ENCODE assay signal across 9 cellular contexts in the genomic region with DNA sequence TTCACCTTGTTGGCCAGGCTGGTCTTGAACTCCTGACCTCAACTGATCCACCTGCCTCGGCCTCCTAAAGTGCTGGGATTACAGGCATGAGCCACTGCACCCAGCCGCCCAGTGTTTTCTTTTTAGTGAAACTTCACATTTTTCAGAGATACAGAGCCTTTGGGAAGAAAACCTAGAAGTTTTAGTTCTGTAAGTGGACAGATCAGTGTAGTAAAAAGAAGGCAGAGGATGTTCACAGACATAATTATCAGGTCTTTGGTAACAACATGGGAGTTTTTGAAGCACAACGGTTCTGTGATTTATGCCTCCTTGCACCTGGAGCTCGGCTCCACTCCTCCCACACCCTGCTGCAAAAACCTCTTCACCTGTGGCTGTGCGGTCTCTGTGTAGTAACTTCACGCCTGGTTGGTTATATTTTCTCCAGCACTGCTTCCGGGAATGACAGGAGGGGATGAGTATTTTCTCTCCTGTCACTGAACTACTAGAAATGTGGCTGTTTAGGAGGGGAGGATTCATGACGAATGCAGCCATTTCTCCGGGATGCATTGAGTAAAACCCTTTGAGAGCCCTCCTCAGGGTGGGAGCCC.
A peak's percentile ranks its signal among the peaks of the same experiment; 100 is the strongest.
DNase-seq lines count a peak whose midpoint lies in the region; ATAC-seq, FAIRE-seq and TF ChIP-seq lines count a peak whose summit lies in the region.
"Had no signal": no experiment of that assay in that cellular context is flagged by ENCODE, and none has a peak within 500 bp of the region (broad histone marks: within the 10 kb centered on the region; RNA-seq: fewer than 3 reads in every experiment).

No MANE protein-coding gene starts in this region.

- TF ChIP-seq POLR2A in GM12891 (IDR thresholded peaks at IDR 0.05; ENCODE audit: low read depth, low read length) = no peak

- H3K27ac Mint-ChIP-seq in effector memory CD8-positive, alpha-beta T cell = no peak overlapping the region

- intact Hi-C loops in right cardiac atrium (cut with DNase I) = no loop called here

- H3K27ac ChIP-seq in right cardiac atrium (ENCODE audit: low read length) = no peak overlapping the region
- H3K27ac ChIP-seq: cardiac muscle cell had no signal

- no peaks in the 10 kb centered on the region for H3K4me1 Mint-ChIP-seq in effector memory CD8-positive, alpha-beta T cell (ENCODE audit: low read depth in 2 of 2)

- ATAC-seq in GM21526 (IDR thresholded peaks at IDR 0.05; ENCODE audit: low FRiP score, unreplicated experiment) = peak; percentile 61
- peak; percentile 50 for ATAC-seq in effector memory CD8-positive, alpha-beta T cell (replicated peaks)
- no peak for ATAC-seq in GM18520 (IDR thresholded peaks at IDR 0.05; ENCODE audit: unreplicated experiment)
- ATAC-seq in right cardiac atrium = no peak

- FAIRE-seq in GM12891 (lab: Jason Lieb, UNC) = peak; percentile 92

- H3K36me3 Mint-ChIP-seq in effector memory CD8-positive, alpha-beta T cell (ENCODE audit: insufficient read depth) = no peaks in the 10 kb centered on the region

- H3K9me3 ChIP-seq in right cardiac atrium (ENCODE audit: control insufficient read depth, low read length) = no peaks in the 10 kb centered on the region

- no peaks in the 10 kb centered on the region for H3K4me1 ChIP-seq in right cardiac atrium (ENCODE audit: control insufficient read depth, insufficient read depth, low read length)

- H3K9me3 Mint-ChIP-seq in effector memory CD8-positive, alpha-beta T cell = no peaks in the 10 kb centered on the region

- peak overlapping the region in 1 of 2 donors; percentile 19 for H3K4me3 Mint-ChIP-seq in effector memory CD8-positive, alpha-beta T cell

- DNase-seq in GM12891 (ENCODE audit: insufficient read length, low spot score) (peak; percentile 31), NCI-H1436 treated with DMSO at 0.1 percent for 48 hours (lab: John Stamatoyannopoulos, UW) (peak; percentile 35), MV-4-11 (lab: John Stamatoyannopoulos, UW) (no peak), right cardiac atrium (no peak), NCI-H82 (lab: John Stamatoyannopoulos, UW) (no peak)
- DNase-seq in effector memory CD8-positive, alpha-beta T cell = no peak

- H3K27me3 Mint-ChIP-seq in effector memory CD8-positive, alpha-beta T cell = no peaks in the 10 kb centered on the region

- H3K4me3 ChIP-seq in right cardiac atrium (ENCODE audit: low read length) = no peak overlapping the region
- H3K4me3 ChIP-seq: cardiac muscle cell had no signal

- no peaks in the 10 kb centered on the region for H3K27me3 ChIP-seq in right cardiac atrium (ENCODE audit: control insufficient read depth, insufficient read depth)
- H3K27me3 ChIP-seq: cardiac muscle cell had no signal

- WGBS in right cardiac atrium = 87% methylated on average over 9 of the region's 9 CpGs

TF ChIP-seq in GM12891, 5 proteins besides CTCF, POLR2A, EP300 and RAD21:
- no peak for TF ChIP-seq TAF1 (IDR thresholded peaks at IDR 0.05; ENCODE audit: low read depth, low read length)
- TF ChIP-seq PAX5 (IDR thresholded peaks at IDR 0.05; ENCODE audit: insufficient read depth, low read length, severe bottlenecking) = peak; percentile 78
- no peak for TF ChIP-seq SPI1 (IDR thresholded peaks at IDR 0.05; ENCODE audit: low read depth, low read length)

Comparison
In these comparisons a context has a peak if more than half of its experiments do, and no peak if none do; other contexts are left out.
1. DNase-seq: peak in GM12891 (single experiment) and NCI-H1436 treated with DMSO at 0.1 percent for 48 hours (single experiment); none in effector memory CD8-positive, alpha-beta T cell (0 of 3), MV-4-11 (single experiment), right cardiac atrium (0 of 3) and NCI-H82 (single experiment).
2. ATAC-seq: peak in GM21526 (single experiment) and effector memory CD8-positive, alpha-beta T cell (single experiment); none in GM18520 (single experiment) and right cardiac atrium (0 of 2).